In the genomic region with DNA sequence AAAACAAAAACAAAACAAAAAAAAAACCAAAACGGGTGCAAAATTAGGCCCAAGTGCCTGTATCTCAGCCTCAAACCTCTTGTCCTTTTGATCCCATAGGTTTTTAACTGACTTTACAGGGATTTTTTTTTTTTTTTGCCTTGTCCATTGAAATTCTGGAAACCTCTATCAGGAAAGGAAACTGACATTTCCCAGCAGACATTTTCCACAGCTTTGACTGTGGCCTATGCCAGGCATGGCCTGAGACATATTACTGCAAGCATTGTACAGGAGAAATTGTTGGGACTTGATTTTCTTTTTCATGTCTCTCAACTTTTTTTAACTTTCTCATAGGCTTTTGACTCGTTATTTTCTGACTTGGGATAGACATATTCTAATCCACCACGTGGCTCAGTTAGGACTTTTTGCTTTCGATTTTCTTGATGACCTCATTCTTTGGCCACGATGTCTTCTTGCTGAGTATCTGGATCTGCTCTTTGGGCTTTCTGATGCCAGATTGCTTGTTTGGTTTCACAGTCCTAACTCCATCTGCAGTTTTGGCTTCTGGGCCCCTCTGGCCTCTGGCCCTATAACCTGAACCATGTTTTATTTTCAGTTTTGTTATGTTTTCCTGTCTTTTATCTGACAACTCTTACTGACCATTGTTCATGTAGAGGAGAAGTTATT, we compare ENCODE assay signal across 14 cellular contexts.
DNase-seq lines count a peak whose midpoint lies in the region; ATAC-seq and TF ChIP-seq lines count a peak whose summit lies in the region.
"Had no signal": no experiment of that assay in that cellular context is flagged by ENCODE, and none has a peak within 500 bp of the region (broad histone marks: within the 10 kb centered on the region; RNA-seq: fewer than 3 reads in every experiment).

No MANE protein-coding gene starts in this region.

- H3K4me2 ChIP-seq in PC-3 (ENCODE audit: low read length), result peak overlapping the region; percentile 9; the same call in 1 of the 2 replicates
- peak overlapping the region; percentile 63 for H3K4me2 ChIP-seq in skeletal muscle satellite cell (ENCODE audit: low read length)

- no peaks in the 10 kb centered on the region for H3K79me2 ChIP-seq in PC-3 (ENCODE audit: low read length)

- POLR2A ChIA-PET in PC-3 (lab: Charles Lee; ENCODE audit: unreplicated experiment), result no interaction called here

- H4K20me1 ChIP-seq in PC-3 (ENCODE audit: low read length), result no peaks in the 10 kb centered on the region

- H3K36me3 Mint-ChIP-seq in stimulated activated effector memory CD8-positive, alpha-beta T cell treated with anti-CD3 and anti-CD28 coated beads, Interleukin-12 subunit alpha, Interleukin-12 subunit beta, amount 100 ng/mL, for 72 hours, result no peaks in the 10 kb centered on the region

- DNase-seq in PC-3, result peak; percentile 25
- DNase-seq in fibroblast of the aortic adventitia (ENCODE audit: low read depth), result peak; percentile 91
- no peak for DNase-seq in erythroblast (lab: John Stamatoyannopoulos, UW)
- no peak for DNase-seq in stimulated activated effector memory CD8-positive, alpha-beta T cell treated with anti-CD3 and anti-CD28 coated beads, Interleukin-12 subunit alpha, Interleukin-12 subunit beta, amount 100 ng/mL, for 72 hours (ENCODE audit: low spot score in 2 of 2)
- DNase-seq in stimulated activated CD4-positive, alpha-beta T cell treated with anti-CD3 and anti-CD28 coated beads, Interleukin-1b, Interleukin-23, amount 100 ng/mL, for 48 hours, result no peak
- DNase-seq: activated CD4-positive, alpha-beta T cell treated with anti-CD3 and anti-CD28 coated beads, Interleukin-2, amount 50 U/mL, for 48 hours; activated effector memory CD4-positive, alpha-beta T cell treated with anti-CD3 and anti-CD28 coated beads, Interleukin-2, amount 50 U/mL, for 16 hours; Caco-2; NCI-H1092 treated with DMSO at 0.1 percent for 48 hours; retina had no signal

- TF ChIP-seq POLR2A in erythroblast (IDR thresholded peaks at IDR 0.05; ENCODE audit: low read length), result no peak

- CTCF ChIA-PET in PC-3 (lab: Charles Lee), result no interaction called here

- H3K36me3 ChIP-seq in PC-3 (ENCODE audit: low read depth, low read length) (no peaks in the 10 kb centered on the region), skeletal muscle satellite cell (ENCODE audit: insufficient read depth, low read length) (no peaks in the 10 kb centered on the region)
- H3K36me3 ChIP-seq: cardiac muscle cell had no signal

- no peak overlapping the region for H3K27ac Mint-ChIP-seq in stimulated activated effector memory CD8-positive, alpha-beta T cell treated with anti-CD3 and anti-CD28 coated beads, Interleukin-12 subunit alpha, Interleukin-12 subunit beta, amount 100 ng/mL, for 72 hours

- no peaks in the 10 kb centered on the region for H3K9me3 Mint-ChIP-seq in stimulated activated effector memory CD8-positive, alpha-beta T cell treated with anti-CD3 and anti-CD28 coated beads, Interleukin-12 subunit alpha, Interleukin-12 subunit beta, amount 100 ng/mL, for 72 hours

- H3K9ac ChIP-seq in PC-3 (ENCODE audit: low read length) (no peak overlapping the region), skeletal muscle satellite cell (ENCODE audit: low read depth, low read length) (peak overlapping the region; percentile 6)

- H2AFZ ChIP-seq in PC-3 (ENCODE audit: low read length), result peak overlapping the region; percentile 70

- H3F3A ChIP-seq in PC-3 (ENCODE audit: low read length, unreplicated experiment), result no peaks in the 10 kb centered on the region

- intact Hi-C loops in PC-3 (cut with micrococcal nuclease), result no loop called here

- BruUV-seq in PC-3 (replicated peaks; lab: Mats Ljungman, UMichigan), result no TSS peak

- no peak for TF ChIP-seq CTCF in PC-3 (conservative IDR thresholded peaks at IDR 0.05; ENCODE audit: low read depth, low read length)
- no peak for TF ChIP-seq CTCF in fibroblast of the aortic adventitia (IDR thresholded peaks at IDR 0.05; ENCODE audit: insufficient read depth, low read length)

- H3K27me3 ChIP-seq in PC-3 (ENCODE audit: low read length) (no peaks in the 10 kb centered on the region), skeletal muscle satellite cell (ENCODE audit: control insufficient read depth, insufficient read depth, low read length) (no peaks in the 10 kb centered on the region)
- H3K27me3 ChIP-seq: cardiac muscle cell had no signal

- no peak overlapping the region for H3K4me3 Mint-ChIP-seq in stimulated activated effector memory CD8-positive, alpha-beta T cell treated with anti-CD3 and anti-CD28 coated beads, Interleukin-12 subunit alpha, Interleukin-12 subunit beta, amount 100 ng/mL, for 72 hours

- H3K4me1 Mint-ChIP-seq in stimulated activated effector memory CD8-positive, alpha-beta T cell treated with anti-CD3 and anti-CD28 coated beads, Interleukin-12 subunit alpha, Interleukin-12 subunit beta, amount 100 ng/mL, for 72 hours, result no peaks in the 10 kb centered on the region

- ATAC-seq in GM18870 (IDR thresholded peaks at IDR 0.05; ENCODE audit: unreplicated experiment) (peak; percentile 39), PC-3 (no peak)
- ATAC-seq in stimulated activated effector memory CD8-positive, alpha-beta T cell treated with anti-CD3 and anti-CD28 coated beads, Interleukin-12 subunit alpha, Interleukin-12 subunit beta, amount 100 ng/mL, for 72 hours, result no peak

- H3K9me2 ChIP-seq in PC-3 (replicated peaks; ENCODE audit: low read length), result no peaks in the 10 kb centered on the region

- H3K9me3 ChIP-seq in PC-3 (ENCODE audit: low read length), result no peaks in the 10 kb centered on the region
- H3K9me3 ChIP-seq in skeletal muscle satellite cell (replicated peaks; ENCODE audit: low read length), result no peaks in the 10 kb centered on the region
- H3K9me3 ChIP-seq: Caco-2 had no signal

- no peak overlapping the region for H3K27ac ChIP-seq in PC-3 (ENCODE audit: low read length)
- H3K27ac ChIP-seq: cardiac muscle cell, RWPE1 had no signal

- H3K4me3 ChIP-seq in PC-3 (ENCODE audit: low read length), result no peak overlapping the region
- H3K4me3 ChIP-seq in fibroblast of the aortic adventitia (ENCODE audit: low read depth, low read length), result no peak overlapping the region
- H3K4me3 ChIP-seq in skeletal muscle satellite cell (ENCODE audit: low read length), result peak overlapping the region; percentile 19
- H3K4me3 ChIP-seq: cardiac muscle cell had no signal

- H3K4me1 ChIP-seq in PC-3 (ENCODE audit: insufficient read depth, low read length) (no peaks in the 10 kb centered on the region), skeletal muscle satellite cell (ENCODE audit: control insufficient read depth, insufficient read depth, low read length) (peaks cover 11% of the 10 kb centered on the region)
- H3K4me1 ChIP-seq: Caco-2 had no signal

Comparison
In these comparisons a context has a peak if more than half of its experiments do, and no peak if none do; other contexts are left out.
1. DNase-seq: peak in PC-3 (single experiment) and fibroblast of the aortic adventitia (single experiment); none in erythroblast (0 of 2), stimulated activated effector memory CD8-positive, alpha-beta T cell treated with anti-CD3 and anti-CD28 coated beads, Interleukin-12 subunit alpha, Interleukin-12 subunit beta, amount 100 ng/mL, for 72 hours (0 of 2) and stimulated activated CD4-positive, alpha-beta T cell treated with anti-CD3 and anti-CD28 coated beads, Interleukin-1b, Interleukin-23, amount 100 ng/mL, for 48 hours (single experiment).